1 cellular context compared by ENCODE assay signal in the genomic region with DNA sequence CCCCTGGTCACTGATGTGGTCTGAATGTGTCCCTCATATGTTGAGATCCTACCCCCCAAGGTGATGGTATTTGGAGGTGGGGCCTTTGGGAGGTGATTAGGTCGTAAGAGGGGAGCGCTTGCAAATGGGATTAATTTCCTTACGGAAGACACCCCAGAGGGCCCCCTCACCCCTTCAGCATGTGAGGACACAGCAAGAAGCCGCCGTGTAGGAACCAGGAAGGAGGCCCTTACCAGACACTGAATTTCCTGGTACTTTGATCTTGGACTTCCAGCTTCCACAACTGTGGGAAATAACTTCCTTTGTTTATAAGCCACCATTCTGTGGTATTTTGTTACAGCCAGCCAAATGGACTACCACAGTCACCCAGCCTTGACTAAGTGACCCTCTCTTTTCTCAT.
TF ChIP-seq lines count a peak whose summit lies in the region.

No MANE protein-coding gene starts in this region.

TF ChIP-seq in GM23338, 12 proteins besides CTCF, POLR2A, EP300 and RAD21 (continued from another document):
- TF ChIP-seq, protein P1, sequence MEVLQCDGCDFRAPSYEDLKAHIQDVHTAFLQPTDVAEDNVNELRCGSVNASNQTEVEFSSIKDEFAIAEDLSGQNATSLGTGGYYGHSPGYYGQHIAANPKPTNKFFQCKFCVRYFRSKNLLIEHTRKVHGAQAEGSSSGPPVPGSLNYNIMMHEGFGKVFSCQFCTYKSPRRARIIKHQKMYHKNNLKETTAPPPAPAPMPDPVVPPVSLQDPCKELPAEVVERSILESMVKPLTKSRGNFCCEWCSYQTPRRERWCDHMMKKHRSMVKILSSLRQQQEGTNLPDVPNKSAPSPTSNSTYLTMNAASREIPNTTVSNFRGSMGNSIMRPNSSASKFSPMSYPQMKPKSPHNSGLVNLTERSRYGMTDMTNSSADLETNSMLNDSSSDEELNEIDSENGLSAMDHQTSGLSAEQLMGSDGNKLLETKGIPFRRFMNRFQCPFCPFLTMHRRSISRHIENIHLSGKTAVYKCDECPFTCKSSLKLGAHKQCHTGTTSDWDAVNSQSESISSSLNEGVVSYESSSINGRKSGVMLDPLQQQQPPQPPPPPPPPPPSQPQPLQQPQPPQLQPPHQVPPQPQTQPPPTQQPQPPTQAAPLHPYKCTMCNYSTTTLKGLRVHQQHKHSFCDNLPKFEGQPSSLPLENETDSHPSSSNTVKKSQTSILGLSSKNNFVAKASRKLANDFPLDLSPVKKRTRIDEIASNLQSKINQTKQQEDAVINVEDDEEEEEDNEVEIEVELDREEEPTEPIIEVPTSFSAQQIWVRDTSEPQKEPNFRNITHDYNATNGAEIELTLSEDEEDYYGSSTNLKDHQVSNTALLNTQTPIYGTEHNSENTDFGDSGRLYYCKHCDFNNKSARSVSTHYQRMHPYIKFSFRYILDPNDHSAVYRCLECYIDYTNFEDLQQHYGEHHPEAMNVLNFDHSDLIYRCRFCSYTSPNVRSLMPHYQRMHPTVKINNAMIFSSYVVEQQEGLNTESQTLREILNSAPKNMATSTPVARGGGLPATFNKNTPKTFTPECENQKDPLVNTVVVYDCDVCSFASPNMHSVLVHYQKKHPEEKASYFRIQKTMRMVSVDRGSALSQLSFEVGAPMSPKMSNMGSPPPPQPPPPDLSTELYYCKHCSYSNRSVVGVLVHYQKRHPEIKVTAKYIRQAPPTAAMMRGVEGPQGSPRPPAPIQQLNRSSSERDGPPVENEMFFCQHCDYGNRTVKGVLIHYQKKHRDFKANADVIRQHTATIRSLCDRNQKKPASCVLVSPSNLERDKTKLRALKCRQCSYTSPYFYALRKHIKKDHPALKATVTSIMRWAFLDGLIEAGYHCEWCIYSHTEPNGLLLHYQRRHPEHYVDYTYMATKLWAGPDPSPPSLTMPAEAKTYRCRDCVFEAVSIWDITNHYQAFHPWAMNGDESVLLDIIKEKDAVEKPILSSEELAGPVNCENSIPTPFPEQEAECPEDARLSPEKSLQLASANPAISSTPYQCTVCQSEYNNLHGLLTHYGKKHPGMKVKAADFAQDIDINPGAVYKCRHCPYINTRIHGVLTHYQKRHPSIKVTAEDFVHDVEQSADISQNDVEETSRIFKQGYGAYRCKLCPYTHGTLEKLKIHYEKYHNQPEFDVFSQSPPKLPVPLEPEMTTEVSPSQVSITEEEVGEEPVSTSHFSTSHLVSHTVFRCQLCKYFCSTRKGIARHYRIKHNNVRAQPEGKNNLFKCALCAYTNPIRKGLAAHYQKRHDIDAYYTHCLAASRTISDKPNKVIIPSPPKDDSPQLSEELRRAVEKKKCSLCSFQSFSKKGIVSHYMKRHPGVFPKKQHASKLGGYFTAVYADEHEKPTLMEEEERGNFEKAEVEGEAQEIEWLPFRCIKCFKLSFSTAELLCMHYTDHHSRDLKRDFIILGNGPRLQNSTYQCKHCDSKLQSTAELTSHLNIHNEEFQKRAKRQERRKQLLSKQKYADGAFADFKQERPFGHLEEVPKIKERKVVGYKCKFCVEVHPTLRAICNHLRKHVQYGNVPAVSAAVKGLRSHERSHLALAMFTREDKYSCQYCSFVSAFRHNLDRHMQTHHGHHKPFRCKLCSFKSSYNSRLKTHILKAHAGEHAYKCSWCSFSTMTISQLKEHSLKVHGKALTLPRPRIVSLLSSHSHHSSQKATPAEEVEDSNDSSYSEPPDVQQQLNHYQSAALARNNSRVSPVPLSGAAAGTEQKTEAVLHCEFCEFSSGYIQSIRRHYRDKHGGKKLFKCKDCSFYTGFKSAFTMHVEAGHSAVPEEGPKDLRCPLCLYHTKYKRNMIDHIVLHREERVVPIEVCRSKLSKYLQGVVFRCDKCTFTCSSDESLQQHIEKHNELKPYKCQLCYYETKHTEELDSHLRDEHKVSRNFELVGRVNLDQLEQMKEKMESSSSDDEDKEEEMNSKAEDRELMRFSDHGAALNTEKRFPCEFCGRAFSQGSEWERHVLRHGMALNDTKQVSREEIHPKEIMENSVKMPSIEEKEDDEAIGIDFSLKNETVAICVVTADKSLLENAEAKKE (CRISPR knock-in tag; IDR thresholded peaks at IDR 0.05), result no peak
- no peak for TF ChIP-seq ZNF114 (CRISPR knock-in tag; IDR thresholded peaks at IDR 0.05)
- TF ChIP-seq EZH2 (IDR thresholded peaks at IDR 0.05; ENCODE audit: low read depth, unreplicated experiment), result no peak
- TF ChIP-seq EZH2phosphoT487 (IDR thresholded peaks at IDR 0.05; ENCODE audit: unreplicated experiment), result no peak
- TF ChIP-seq, protein P2, sequence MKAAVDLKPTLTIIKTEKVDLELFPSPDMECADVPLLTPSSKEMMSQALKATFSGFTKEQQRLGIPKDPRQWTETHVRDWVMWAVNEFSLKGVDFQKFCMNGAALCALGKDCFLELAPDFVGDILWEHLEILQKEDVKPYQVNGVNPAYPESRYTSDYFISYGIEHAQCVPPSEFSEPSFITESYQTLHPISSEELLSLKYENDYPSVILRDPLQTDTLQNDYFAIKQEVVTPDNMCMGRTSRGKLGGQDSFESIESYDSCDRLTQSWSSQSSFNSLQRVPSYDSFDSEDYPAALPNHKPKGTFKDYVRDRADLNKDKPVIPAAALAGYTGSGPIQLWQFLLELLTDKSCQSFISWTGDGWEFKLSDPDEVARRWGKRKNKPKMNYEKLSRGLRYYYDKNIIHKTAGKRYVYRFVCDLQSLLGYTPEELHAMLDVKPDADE (IDR thresholded peaks at IDR 0.05), result no peak
- TF ChIP-seq STAT1 (IDR thresholded peaks at IDR 0.05; ENCODE audit: unreplicated experiment), result no peak
- TF ChIP-seq, protein P3, sequence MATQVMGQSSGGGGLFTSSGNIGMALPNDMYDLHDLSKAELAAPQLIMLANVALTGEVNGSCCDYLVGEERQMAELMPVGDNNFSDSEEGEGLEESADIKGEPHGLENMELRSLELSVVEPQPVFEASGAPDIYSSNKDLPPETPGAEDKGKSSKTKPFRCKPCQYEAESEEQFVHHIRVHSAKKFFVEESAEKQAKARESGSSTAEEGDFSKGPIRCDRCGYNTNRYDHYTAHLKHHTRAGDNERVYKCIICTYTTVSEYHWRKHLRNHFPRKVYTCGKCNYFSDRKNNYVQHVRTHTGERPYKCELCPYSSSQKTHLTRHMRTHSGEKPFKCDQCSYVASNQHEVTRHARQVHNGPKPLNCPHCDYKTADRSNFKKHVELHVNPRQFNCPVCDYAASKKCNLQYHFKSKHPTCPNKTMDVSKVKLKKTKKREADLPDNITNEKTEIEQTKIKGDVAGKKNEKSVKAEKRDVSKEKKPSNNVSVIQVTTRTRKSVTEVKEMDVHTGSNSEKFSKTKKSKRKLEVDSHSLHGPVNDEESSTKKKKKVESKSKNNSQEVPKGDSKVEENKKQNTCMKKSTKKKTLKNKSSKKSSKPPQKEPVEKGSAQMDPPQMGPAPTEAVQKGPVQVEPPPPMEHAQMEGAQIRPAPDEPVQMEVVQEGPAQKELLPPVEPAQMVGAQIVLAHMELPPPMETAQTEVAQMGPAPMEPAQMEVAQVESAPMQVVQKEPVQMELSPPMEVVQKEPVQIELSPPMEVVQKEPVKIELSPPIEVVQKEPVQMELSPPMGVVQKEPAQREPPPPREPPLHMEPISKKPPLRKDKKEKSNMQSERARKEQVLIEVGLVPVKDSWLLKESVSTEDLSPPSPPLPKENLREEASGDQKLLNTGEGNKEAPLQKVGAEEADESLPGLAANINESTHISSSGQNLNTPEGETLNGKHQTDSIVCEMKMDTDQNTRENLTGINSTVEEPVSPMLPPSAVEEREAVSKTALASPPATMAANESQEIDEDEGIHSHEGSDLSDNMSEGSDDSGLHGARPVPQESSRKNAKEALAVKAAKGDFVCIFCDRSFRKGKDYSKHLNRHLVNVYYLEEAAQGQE (IDR thresholded peaks at IDR 0.05; ENCODE audit: unreplicated experiment), result no peak
